In genomic region chr5:173726848-173727557, GRCh38 we compare ENCODE assay signal across 16 cellular contexts.
DNase-seq lines count a peak whose midpoint lies in the region; ATAC-seq and TF ChIP-seq lines count a peak whose summit lies in the region.
"Had no signal": no experiment of that assay in that cellular context is flagged by ENCODE, and none has a peak within 500 bp of the region (broad histone marks: within the 10 kb centered on the region; RNA-seq: fewer than 3 reads in every experiment).

No MANE protein-coding gene starts in this region.

- no peak overlapping the region for H3K4me2 ChIP-seq in trophoblast cell (ENCODE audit: low read length)

- no peaks in the 10 kb centered on the region for H3K79me2 ChIP-seq in trophoblast cell (ENCODE audit: control insufficient read depth, insufficient read depth, low read length, poor library complexity)

- H3K36me3 Mint-ChIP-seq in activated T-helper 17 cell treated with anti-CD3 and anti-CD28 coated beads, Interleukin-2, amount 50 U/mL, for 72 hours (ENCODE audit: low read depth): no peaks in the 10 kb centered on the region
- no peaks in the 10 kb centered on the region for H3K36me3 Mint-ChIP-seq in activated T-helper 2 cell treated with anti-CD3 and anti-CD28 coated beads, Interferon-gamma antibody, Interleukin-2, Interleukin-4, amounts not matched to agents 10 μg/mL and 5 μg/mL and 100 μg/mL, durations not matched to agents 14 hours and 24 hours and 36 hours (ENCODE audit: low read depth)

- H2BK12ac ChIP-seq in trophoblast cell (ENCODE audit: low read length): no peak overlapping the region

- no peak overlapping the region for H2AK5ac ChIP-seq in trophoblast cell (ENCODE audit: low read length)

- WGBS in trophoblast cell (ENCODE audit: extremely low coverage, insufficient coverage, insufficient read length): no CpG with 5 or more reads among the region's 7 CpGs
- 81 to 88% methylated on average over 7 of the region's 7 CpGs for WGBS in lower leg skin, 2 donors

- H3K9me3 Mint-ChIP-seq in activated T-helper 17 cell treated with anti-CD3 and anti-CD28 coated beads, Interleukin-2, amount 50 U/mL, for 72 hours: peaks cover 4% of the 10 kb centered on the region
- no peaks in the 10 kb centered on the region for H3K9me3 Mint-ChIP-seq in activated T-helper 2 cell treated with anti-CD3 and anti-CD28 coated beads, Interferon-gamma antibody, Interleukin-2, Interleukin-4, amounts not matched to agents 10 μg/mL and 5 μg/mL and 100 μg/mL, durations not matched to agents 14 hours and 24 hours and 36 hours
- H3K9me3 Mint-ChIP-seq: CD4-positive, alpha-beta T cell had no signal

- H3K9ac ChIP-seq in trophoblast cell (ENCODE audit: low read length): no peak overlapping the region

- peaks cover 2% of the 10 kb centered on the region for H3K9me3 ChIP-seq in trophoblast cell (ENCODE audit: insufficient read depth, low read depth, low read length)
- H3K9me3 ChIP-seq: Peyer's patch had no signal

- no peak overlapping the region for H2AFZ ChIP-seq in trophoblast cell (ENCODE audit: insufficient read depth, low read length, poor library complexity)

- H4K91ac ChIP-seq in trophoblast cell (ENCODE audit: low read depth, low read length): no peak overlapping the region

- H4K8ac ChIP-seq in trophoblast cell (ENCODE audit: low read depth, low read length): no peak overlapping the region

- H3K4me3 ChIP-seq in choroid plexus epithelial cell (ENCODE audit: low read depth, low read length): no peak overlapping the region
- no peak overlapping the region for H3K4me3 ChIP-seq in trophoblast cell (ENCODE audit: low read depth, low read length)
- H3K4me3 ChIP-seq in lower leg skin (ENCODE audit: low read depth, poor library complexity, severe bottlenecking): no peak overlapping the region
- H3K4me3 ChIP-seq: Peyer's patch had no signal

- no peak overlapping the region for H3K4ac ChIP-seq in trophoblast cell (ENCODE audit: low read depth, low read length)

- H3K18ac ChIP-seq in trophoblast cell (ENCODE audit: low read length): no peak overlapping the region

- no peak overlapping the region for H3K4me3 Mint-ChIP-seq in activated T-helper 17 cell treated with anti-CD3 and anti-CD28 coated beads, Interleukin-2, amount 50 U/mL, for 72 hours
- no peak overlapping the region for H3K4me3 Mint-ChIP-seq in activated T-helper 2 cell treated with anti-CD3 and anti-CD28 coated beads, Interferon-gamma antibody, Interleukin-2, Interleukin-4, amounts not matched to agents 10 μg/mL and 5 μg/mL and 100 μg/mL, durations not matched to agents 14 hours and 24 hours and 36 hours (ENCODE audit: low read depth)
- H3K4me3 Mint-ChIP-seq: B cell; CD4-positive, alpha-beta T cell had no signal

- no peak overlapping the region for H3K27ac Mint-ChIP-seq in activated T-helper 17 cell treated with anti-CD3 and anti-CD28 coated beads, Interleukin-2, amount 50 U/mL, for 72 hours
- no peak overlapping the region for H3K27ac Mint-ChIP-seq in activated T-helper 2 cell treated with anti-CD3 and anti-CD28 coated beads, Interferon-gamma antibody, Interleukin-2, Interleukin-4, amounts not matched to agents 10 μg/mL and 5 μg/mL and 100 μg/mL, durations not matched to agents 14 hours and 24 hours and 36 hours
- H3K27ac Mint-ChIP-seq: B cell; CD4-positive, alpha-beta T cell had no signal

- H2BK5ac ChIP-seq in trophoblast cell (ENCODE audit: low read depth, low read length, poor library complexity): no peak overlapping the region

- no peak for TF ChIP-seq POLR2A in lower leg skin (IDR thresholded peaks at IDR 0.05)

- H3K79me1 ChIP-seq in trophoblast cell (ENCODE audit: low read length): no peaks in the 10 kb centered on the region

- no peak for TF ChIP-seq CTCF in choroid plexus epithelial cell (conservative IDR thresholded peaks at IDR 0.05; ENCODE audit: low read depth, low read length)
- TF ChIP-seq CTCF in lower leg skin (IDR thresholded peaks at IDR 0.05): no peak

- no peaks in the 10 kb centered on the region for H3K4me1 Mint-ChIP-seq in activated T-helper 17 cell treated with anti-CD3 and anti-CD28 coated beads, Interleukin-2, amount 50 U/mL, for 72 hours
- no peaks in the 10 kb centered on the region for H3K4me1 Mint-ChIP-seq in activated T-helper 2 cell treated with anti-CD3 and anti-CD28 coated beads, Interferon-gamma antibody, Interleukin-2, Interleukin-4, amounts not matched to agents 10 μg/mL and 5 μg/mL and 100 μg/mL, durations not matched to agents 14 hours and 24 hours and 36 hours (ENCODE audit: low read depth)

- H2BK120ac ChIP-seq in trophoblast cell (ENCODE audit: insufficient read depth, low read length, poor library complexity): no peak overlapping the region

- intact Hi-C loops in lower leg skin (cut with DNase I; ENCODE audit: low total_unique reads): no loop called here
- intact Hi-C loops in activated T-helper 2 cell treated with anti-CD3 and anti-CD28 coated beads, Interferon-gamma antibody, Interleukin-2, Interleukin-4, amounts not matched to agents 10 μg/mL and 5 μg/mL and 100 μg/mL, durations not matched to agents 14 hours and 24 hours and 36 hours (cut with micrococcal nuclease): no loop called here

- no peaks in the 10 kb centered on the region for H3K27me3 ChIP-seq in trophoblast cell (ENCODE audit: insufficient read depth, low read length)
- H3K27me3 ChIP-seq: Peyer's patch had no signal

- H4K12ac ChIP-seq in trophoblast cell (ENCODE audit: low read depth, low read length): no peak overlapping the region

- no peaks in the 10 kb centered on the region for H3K4me1 ChIP-seq in trophoblast cell (ENCODE audit: control insufficient read depth in 1 of 2, insufficient read depth in 2 of 2, low read length in 2 of 2)

- H3K27ac ChIP-seq in trophoblast cell (ENCODE audit: low read depth, low read length): no peak overlapping the region
- H3K27ac ChIP-seq: Peyer's patch had no signal

- no peak overlapping the region for H3K14ac ChIP-seq in trophoblast cell (ENCODE audit: low read length)

- H3K36me3 ChIP-seq in trophoblast cell (ENCODE audit: control insufficient read depth in 1 of 2, insufficient read depth in 2 of 2, low read length in 2 of 2): no peaks in the 10 kb centered on the region
- H3K36me3 ChIP-seq: Peyer's patch had no signal

- ATAC-seq in GM18520 (IDR thresholded peaks at IDR 0.05; ENCODE audit: unreplicated experiment) (peak; percentile 62), HG03139 (IDR thresholded peaks at IDR 0.05; ENCODE audit: unreplicated experiment) (no peak)
- ATAC-seq in activated T-helper 17 cell treated with anti-CD3 and anti-CD28 coated beads, Interleukin-2, amount 50 U/mL, for 72 hours (replicated peaks): peak; percentile 39

- no peak overlapping the region for H3K23ac ChIP-seq in trophoblast cell (ENCODE audit: low read length)

- peak; percentile 38 for DNase-seq in choroid plexus epithelial cell (ENCODE audit: low read depth)
- peak; percentile 30 to 49 for DNase-seq in trophoblast cell
- DNase-seq in lower leg skin (ENCODE audit: low spot score in 2 of 2): no peak
- DNase-seq in activated T-helper 2 cell treated with anti-CD3 and anti-CD28 coated beads, Interferon-gamma antibody, Interleukin-2, Interleukin-4, amounts not matched to agents 10 μg/mL and 5 μg/mL and 100 μg/mL, durations not matched to agents 14 hours and 24 hours and 36 hours (ENCODE audit: low spot score): no peak
- DNase-seq: ACHN; CD4-positive, alpha-beta T cell; NCI-H1417 treated with DMSO at 0.1 percent for 48 hours; NCI-H2029 treated with DMSO at 0.1 percent for 48 hours; NCI-H510A; NCI-H82; Peyer's patch; SHP77 had no signal

- H3K27me3 Mint-ChIP-seq in activated T-helper 17 cell treated with anti-CD3 and anti-CD28 coated beads, Interleukin-2, amount 50 U/mL, for 72 hours: no peaks in the 10 kb centered on the region
- H3K27me3 Mint-ChIP-seq in activated T-helper 2 cell treated with anti-CD3 and anti-CD28 coated beads, Interferon-gamma antibody, Interleukin-2, Interleukin-4, amounts not matched to agents 10 μg/mL and 5 μg/mL and 100 μg/mL, durations not matched to agents 14 hours and 24 hours and 36 hours (ENCODE audit: low read depth): no peaks in the 10 kb centered on the region
- H3K27me3 Mint-ChIP-seq: B cell had no signal

Comparison
In these comparisons a context has a peak if more than half of its experiments do, and no peak if none do; other contexts are left out.
1. DNase-seq: peak in choroid plexus epithelial cell (single experiment) and trophoblast cell (2 of 2); none in lower leg skin (0 of 2) and activated T-helper 2 cell treated with anti-CD3 and anti-CD28 coated beads, Interferon-gamma antibody, Interleukin-2, Interleukin-4, amounts not matched to agents 10 μg/mL and 5 μg/mL and 100 μg/mL, durations not matched to agents 14 hours and 24 hours and 36 hours (single experiment).